15 cellular contexts compared by ENCODE assay signal in genomic region chr4:152847376-152847775, GRCh38.
A peak's percentile ranks its signal among the peaks of the same experiment; 100 is the strongest.
DNase-seq lines count a peak whose midpoint lies in the region; ATAC-seq, FAIRE-seq and TF ChIP-seq lines count a peak whose summit lies in the region.
"Had no signal": no experiment of that assay in that cellular context is flagged by ENCODE, and none has a peak within 500 bp of the region (broad histone marks: within the 10 kb centered on the region; RNA-seq: fewer than 3 reads in every experiment).

No MANE protein-coding gene starts in this region.

- H3F3A ChIP-seq in GM23338 (replicated peaks; ENCODE audit: low read depth), result peaks cover 6% of the 10 kb centered on the region; the same call in 1 of the 2 replicates

- peak overlapping the region; percentile 5 for H2BK120ac ChIP-seq in mesenchymal stem cell (ENCODE audit: low read depth, low read length)

- CTCF ChIA-PET in WTC11 (lab: Charles Lee), result interaction anchor here (1.3 to 3.6 kb wide), 5 partner anchors 88 to 280 kb away, joined by 3 to 21 read pairs (median 6); no protein-coding TSS in a partner anchor

- H3K4me3 ChIP-seq in GM23338, result no peak overlapping the region
- H3K4me3 ChIP-seq in mesenchymal stem cell (ENCODE audit: insufficient read depth in 1 of 2, low read depth in 1 of 2, low read length in 2 of 2), result no peak overlapping the region
- H3K4me3 ChIP-seq: GM12878, HAP-1 had no signal

- H3K27me3 ChIP-seq in GM23338 (ENCODE audit: insufficient read depth), result no peaks in the 10 kb centered on the region
- H3K27me3 ChIP-seq in mesenchymal stem cell (ENCODE audit: control insufficient read depth in 1 of 2, insufficient read depth in 1 of 2, low read length in 2 of 2), result no peaks in the 10 kb centered on the region

- no peak overlapping the region for H2BK5ac ChIP-seq in mesenchymal stem cell (ENCODE audit: low read depth, low read length, poor library complexity, severe bottlenecking)

- H2BK15ac ChIP-seq in mesenchymal stem cell (ENCODE audit: low read depth, poor library complexity, severe bottlenecking), result no peak overlapping the region

- H3K27ac Mint-ChIP-seq in GM23338, result 0 out of 2 replicates have a peak overlapping the region, but pooled peaks have one; percentile 31
- no peak overlapping the region for H3K27ac Mint-ChIP-seq in WTC11

- H3K4me3 Mint-ChIP-seq in GM23338 (no peak overlapping the region), WTC11 (no peak overlapping the region)
- H3K4me3 Mint-ChIP-seq: CD4-positive, alpha-beta T cell had no signal

- H4K20me1 ChIP-seq in GM23338 (replicated peaks; ENCODE audit: insufficient read depth), result no peaks in the 10 kb centered on the region

- H3K4me1 ChIP-seq in GM23338 (ENCODE audit: insufficient read depth), result peaks cover 48% of the 10 kb centered on the region
- peaks cover 10% of the 10 kb centered on the region for H3K4me1 ChIP-seq in mesenchymal stem cell (ENCODE audit: control insufficient read depth, insufficient read depth, low read depth, low read length)

- 0 out of 2 replicates have a peak overlapping the region, but pooled peaks have one; percentile 33 for H3K27ac ChIP-seq in GM23338 (ENCODE audit: low read depth)
- H3K27ac ChIP-seq in mesenchymal stem cell (ENCODE audit: low read length, poor library complexity, severe bottlenecking), result no peak overlapping the region
- H3K27ac ChIP-seq: 22Rv1 had no signal

- no peak overlapping the region for H3K4ac ChIP-seq in mesenchymal stem cell (ENCODE audit: low read depth in 1 of 2, low read length in 2 of 2)

- peaks cover 25% of the 10 kb centered on the region for H3K79me2 ChIP-seq in GM23338 (replicated peaks; ENCODE audit: insufficient read depth)

- ATAC-seq in GM23338 (no peak), WTC11 (no peak), HG03439 (IDR thresholded peaks at IDR 0.05; ENCODE audit: unreplicated experiment) (no peak)
- ATAC-seq: HepG2 had no signal

- no peak overlapping the region for H3K9ac ChIP-seq in mesenchymal stem cell (ENCODE audit: low read length)

- no peak overlapping the region for H2AK5ac ChIP-seq in mesenchymal stem cell (ENCODE audit: low read length, severe bottlenecking)

- H3K9me2 ChIP-seq in GM23338 (ENCODE audit: insufficient read depth), result no peaks in the 10 kb centered on the region

- TF ChIP-seq CTCF in GM23338 (conservative IDR thresholded peaks at IDR 0.05; ENCODE audit: low read depth in 2 of 2) (no peak), WTC11 (IDR thresholded peaks at IDR 0.05) (no peak)

- no peak overlapping the region for H3K14ac ChIP-seq in mesenchymal stem cell (ENCODE audit: low read length in 2 of 2)

- FAIRE-seq in A204.1 (lab: Jason Lieb, UNC), result peak; percentile 76
- FAIRE-seq: GM12878, HTR-8/SVneo had no signal

- no CpG with 5 or more reads among the region's 1 CpG for WGBS in mesenchymal stem cell

- H3K9me3 ChIP-seq in mesenchymal stem cell (ENCODE audit: control insufficient read depth, low read length), result no peaks in the 10 kb centered on the region
- H3K9me3 ChIP-seq: HAP-1 had no signal

- H3K18ac ChIP-seq in mesenchymal stem cell (ENCODE audit: low read depth in 1 of 2, low read length in 2 of 2), result no peak overlapping the region

- no peak overlapping the region for H3K4me2 ChIP-seq in GM23338
- H3K4me2 ChIP-seq in mesenchymal stem cell (ENCODE audit: low read length, poor library complexity, severe bottlenecking), result no peak overlapping the region

- peak overlapping the region; percentile 15 for H4K91ac ChIP-seq in mesenchymal stem cell (ENCODE audit: low read length)

- H2AFZ ChIP-seq in GM23338, result no peak overlapping the region
- H2AFZ ChIP-seq in mesenchymal stem cell (ENCODE audit: low read depth, low read length), result no peak overlapping the region

- POLR2A ChIA-PET in WTC11 (lab: Charles Lee), result no interaction called here

- H3K36me3 ChIP-seq in GM23338 (ENCODE audit: insufficient read depth) (no peaks in the 10 kb centered on the region), mesenchymal stem cell (ENCODE audit: control insufficient read depth in 1 of 2, insufficient read depth in 2 of 2, low read depth in 1 of 2, low read length in 2 of 2) (no peaks in the 10 kb centered on the region)
- H3K36me3 ChIP-seq: HAP-1 had no signal

- H2BK12ac ChIP-seq in mesenchymal stem cell (ENCODE audit: low read length in 2 of 2), result no peak overlapping the region

- H3K79me1 ChIP-seq in mesenchymal stem cell (replicated peaks; ENCODE audit: low read length, poor library complexity, severe bottlenecking), result peaks cover 22% of the 10 kb centered on the region

- H3K27me3 Mint-ChIP-seq in GM23338 (ENCODE audit: insufficient read depth, low read depth, poor library complexity) (no peaks in the 10 kb centered on the region), WTC11 (ENCODE audit: low read depth) (no peaks in the 10 kb centered on the region)
- H3K27me3 Mint-ChIP-seq: CD4-positive, alpha-beta T cell had no signal

- H3K36me3 Mint-ChIP-seq in GM23338 (ENCODE audit: low read depth) (peaks cover 13% of the 10 kb centered on the region), WTC11 (peaks cover 7% of the 10 kb centered on the region)

- H3K23ac ChIP-seq in mesenchymal stem cell (ENCODE audit: low read length in 2 of 2), result no peak overlapping the region

- no peak for DNase-seq in GM23338 (ENCODE audit: low spot score)
- DNase-seq in WTC11 (ENCODE audit: low spot score), result no peak
- no peak for DNase-seq in mesenchymal stem cell
- no peak for DNase-seq in NCI-H2171 (lab: John Stamatoyannopoulos, UW)
- DNase-seq in activated CD4-positive, alpha-beta T cell treated with anti-CD3 and anti-CD28 coated beads for 48 hours, result no peak
- DNase-seq in activated CD4-positive, alpha-beta T cell treated with anti-CD3 and anti-CD28 coated beads, Interleukin-2, amount 50 U/mL, for 4 hours, result no peak
- DNase-seq: DMS 273 treated with DMSO at 0.1 percent for 48 hours had no signal

- H3K9me3 Mint-ChIP-seq in GM23338 (peaks cover 7% of the 10 kb centered on the region), WTC11 (peaks cover 7% of the 10 kb centered on the region)
- H3K9me3 Mint-ChIP-seq: CD4-positive, alpha-beta T cell had no signal

- H3K4me1 Mint-ChIP-seq in GM23338 (peaks cover 44% of the 10 kb centered on the region), WTC11 (peaks cover 74% of the 10 kb centered on the region)

- peak overlapping the region; percentile 64 for H4K8ac ChIP-seq in mesenchymal stem cell (ENCODE audit: low read length)

TF ChIP-seq in GM23338, 12 proteins besides CTCF, POLR2A, EP300 and RAD21 (continues in another document):
- TF ChIP-seq ETS1 (IDR thresholded peaks at IDR 0.05), result no peak

TF ChIP-seq in WTC11, 78 proteins besides CTCF, POLR2A, EP300 and RAD21:
- no peak for TF ChIP-seq NFATC4 (CRISPR knock-in tag; IDR thresholded peaks at IDR 0.05)
- TF ChIP-seq SMAD3 (CRISPR knock-in tag; IDR thresholded peaks at IDR 0.05; ENCODE audit: borderline replicate concordance), result no peak
- TF ChIP-seq HMGA2 (CRISPR knock-in tag; IDR thresholded peaks at IDR 0.05), result peak; percentile 92
TF ChIP-seq in WTC11: peak in this region for 1.
